ENCODE assay signal across 35 cellular contexts in genomic region chr10:56266120-56266519, GRCh38.
"Had no signal": no experiment of that assay in that cellular context is flagged by ENCODE, and none has a peak within 500 bp of the region (broad histone marks: within the 10 kb centered on the region; RNA-seq: fewer than 3 reads in every experiment).

No MANE protein-coding gene starts in this region.

- DNase-seq: Karpas-422, Kasumi-1, MG63, MM.1S, MV-4-11, NCI-H1048, NCI-H1092, NCI-H1092 treated with DMSO at 0.1 percent for 48 hours, NCI-H1105, NCI-H1105 treated with DMSO at 0.1 percent for 48 hours, NCI-H1417, NCI-H1417 treated with DMSO at 0.1 percent for 48 hours, NCI-H1436, NCI-H1436 treated with DMSO at 0.1 percent for 48 hours, NCI-H146, NCI-H1694, NCI-H1694 treated with DMSO at 0.1 percent for 48 hours, NCI-H187, NCI-H187 treated with DMSO at 0.1 percent for 48 hours, NCI-H1930, NCI-H2029, NCI-H2029 treated with DMSO at 0.1 percent for 48 hours, NCI-H2081, NCI-H2081 treated with DMSO at 0.1 percent for 48 hours, NCI-H2107, NCI-H2171, NCI-H2171 treated with DMSO at 0.1 percent for 48 hours, NCI-H2227 treated with DMSO at 0.1 percent for 48 hours, NCI-H226, NCI-H345, NCI-H446, NCI-H446 treated with DMSO at 0.1 percent for 48 hours, NCI-H510A, NCI-H510A treated with DMSO at 0.1 percent for 48 hours, NCI-H524 had no signal

- H3K4me3 ChIP-seq: MG63 had no signal

- H3K9me3 ChIP-seq: MG63 had no signal

- H3K27me3 ChIP-seq: MG63 had no signal

- H3K36me3 ChIP-seq: MG63 had no signal
